Comparison of ENCODE assay signal across 7 cellular contexts in genomic region chr5:139011156-139011555, GRCh38.
A peak's percentile ranks its signal among the peaks of the same experiment; 100 is the strongest.
DNase-seq lines count a peak whose midpoint lies in the region; ATAC-seq and TF ChIP-seq lines count a peak whose summit lies in the region.
"Not testable (repeated sequence)": the region's sequence is repeated elsewhere in the genome, so short reads cannot be mapped to it uniquely, and the experiment has no call there.

No MANE protein-coding gene starts in this region.

- not testable (repeated sequence) for H3K9me3 ChIP-seq in H9 (ENCODE audit: control insufficient read depth, low read depth, low read length); trophoblast cell (ENCODE audit: insufficient read depth, low read depth, low read length)

- peak overlapping the region; percentile 52 for H3K9ac ChIP-seq in H9 (ENCODE audit: extremely low read depth, insufficient read length, low read length)
- H3K9ac ChIP-seq in trophoblast cell (ENCODE audit: low read length): not testable (repeated sequence)

- no CpG with 5 or more reads among the region's 25 CpGs for WGBS in H9 (ENCODE audit: extremely low coverage, insufficient read length, low lambda C conversion rate)
- no CpG with 5 or more reads among the region's 25 CpGs for WGBS in trophoblast cell (ENCODE audit: extremely low coverage, insufficient coverage, insufficient read length)

- H3K27ac ChIP-seq in H9 (ENCODE audit: insufficient read length, low read depth, low read length); trophoblast cell (ENCODE audit: low read depth, low read length): not testable (repeated sequence)

- not testable (repeated sequence) for H3K4me1 Mint-ChIP-seq in H9; activated B cell treated with CpG ODN at 0.5 μM for 24 hours; activated naive CD8-positive, alpha-beta T cell treated with anti-CD3 and anti-CD28 coated beads, Interleukin-2, amount 50 U/mL, for 24 hours
- peaks cover 12% of the 10 kb centered on the region for H3K4me1 Mint-ChIP-seq in mesothelial cell of epicardium

- H4K20me1 ChIP-seq in H9 (ENCODE audit: control insufficient read depth, insufficient read depth, insufficient read length): not testable (repeated sequence)

- not testable (repeated sequence) for H2BK5ac ChIP-seq in H9 (ENCODE audit: insufficient read length, low read length); trophoblast cell (ENCODE audit: low read depth, low read length, poor library complexity)

- H3K4me3 Mint-ChIP-seq in H9 (peak overlapping the region; percentile 83 to 87), activated B cell treated with CpG ODN at 0.5 μM for 24 hours (peak overlapping the region; percentile 72), mesothelial cell of epicardium (peak overlapping the region; percentile 78)
- peak overlapping the region; percentile 24 for H3K4me3 Mint-ChIP-seq in activated naive CD8-positive, alpha-beta T cell treated with anti-CD3 and anti-CD28 coated beads, Interleukin-2, amount 50 U/mL, for 24 hours

- peak overlapping the region; percentile 87 for H4K12ac ChIP-seq in trophoblast cell (ENCODE audit: low read depth, low read length)

- CTCF ChIA-PET in activated B cell treated with CpG ODN at 0.5 μM for 24 hours (lab: Charles Lee): not testable (repeated sequence)

- not testable (repeated sequence) for DNase-seq in H9; activated B cell treated with CpG ODN at 0.5 μM for 24 hours; activated naive CD8-positive, alpha-beta T cell treated with anti-CD3 and anti-CD28 coated beads, Interleukin-2, amount 50 U/mL, for 24 hours; epithelial cell of esophagus (ENCODE audit: low read depth); mesothelial cell of epicardium (ENCODE audit: low spot score in 2 of 2, unreplicated experiment in 2 of 2); trophoblast cell

- not testable (repeated sequence) for H2BK12ac ChIP-seq in H9 (ENCODE audit: insufficient read length, low read depth, low read length); trophoblast cell (ENCODE audit: low read length)

- H3K4me1 ChIP-seq in H9 (ENCODE audit: insufficient read depth, low read length); trophoblast cell (ENCODE audit: control insufficient read depth in 1 of 2, insufficient read depth in 2 of 2, low read length in 2 of 2): not testable (repeated sequence)

- peak overlapping the region; percentile 22; the same call in 1 of the 2 replicates for H3K4ac ChIP-seq in H9 (ENCODE audit: low read depth, low read length)
- not testable (repeated sequence) for H3K4ac ChIP-seq in trophoblast cell (ENCODE audit: low read depth, low read length)

- H3K4me3 ChIP-seq in epithelial cell of esophagus (ENCODE audit: low read length) (peak overlapping the region; percentile 24), iPS-11a (ENCODE audit: low read depth, low read length) (peak overlapping the region; percentile 17), trophoblast cell (ENCODE audit: low read depth, low read length) (peak overlapping the region; percentile 64)

- peak overlapping the region; percentile 85 for H3K18ac ChIP-seq in H9 (ENCODE audit: insufficient read length, low read depth, low read length)
- not testable (repeated sequence) for H3K18ac ChIP-seq in trophoblast cell (ENCODE audit: low read length)

- H3K23me2 ChIP-seq in H9 (ENCODE audit: insufficient read length, low read depth, low read length, poor library complexity, severe bottlenecking): not testable (repeated sequence)

- peak overlapping the region; percentile 43 for H3K4me2 ChIP-seq in H9 (ENCODE audit: insufficient read depth, insufficient read length, low read length)
- H3K4me2 ChIP-seq in trophoblast cell (ENCODE audit: low read length): peak overlapping the region; percentile 51

- not testable (repeated sequence) for ATAC-seq in activated B cell treated with CpG ODN at 0.5 μM for 24 hours (ENCODE audit: low read depth); activated naive CD8-positive, alpha-beta T cell treated with anti-CD3 and anti-CD28 coated beads, Interleukin-2, amount 50 U/mL, for 24 hours

- H4K8ac ChIP-seq in H9 (replicated peaks; ENCODE audit: insufficient read length, low read depth, low read length): not testable (repeated sequence)
- peak overlapping the region; percentile 65 for H4K8ac ChIP-seq in trophoblast cell (ENCODE audit: low read depth, low read length)

- not testable (repeated sequence) for H3K36me3 ChIP-seq in trophoblast cell (ENCODE audit: control insufficient read depth in 1 of 2, insufficient read depth in 2 of 2, low read length in 2 of 2)

- H3T11ph ChIP-seq in H9 (ENCODE audit: low read length): not testable (repeated sequence)

- not testable (repeated sequence) for H3K27me3 Mint-ChIP-seq in H9 (ENCODE audit: low read depth); activated B cell treated with CpG ODN at 0.5 μM for 24 hours; activated naive CD8-positive, alpha-beta T cell treated with anti-CD3 and anti-CD28 coated beads, Interleukin-2, amount 50 U/mL, for 24 hours; mesothelial cell of epicardium (ENCODE audit: low read depth)

- H2BK20ac ChIP-seq in H9 (ENCODE audit: low read depth, low read length, poor library complexity, severe bottlenecking): peak overlapping the region; percentile 60

- POLR2A ChIA-PET in activated B cell treated with CpG ODN at 0.5 μM for 24 hours (lab: Charles Lee): not testable (repeated sequence)

- H3K9me3 Mint-ChIP-seq in H9; activated B cell treated with CpG ODN at 0.5 μM for 24 hours; activated naive CD8-positive, alpha-beta T cell treated with anti-CD3 and anti-CD28 coated beads, Interleukin-2, amount 50 U/mL, for 24 hours; mesothelial cell of epicardium: not testable (repeated sequence)

- H3K23ac ChIP-seq in H9 (ENCODE audit: insufficient read length, low read depth, low read length); trophoblast cell (ENCODE audit: low read length): not testable (repeated sequence)

- H2BK120ac ChIP-seq in H9 (ENCODE audit: low read depth, low read length, poor library complexity, severe bottlenecking); trophoblast cell (ENCODE audit: insufficient read depth, low read length, poor library complexity): not testable (repeated sequence)

- peak overlapping the region; percentile 79; the same call in 1 of the 2 replicates for H3K14ac ChIP-seq in H9 (ENCODE audit: insufficient read depth, low read length)
- H3K14ac ChIP-seq in trophoblast cell (ENCODE audit: low read length): peak overlapping the region; percentile 56

- H3K79me1 ChIP-seq in H9 (ENCODE audit: insufficient read depth, low read depth, low read length, poor library complexity, severe bottlenecking); trophoblast cell (ENCODE audit: low read length): not testable (repeated sequence)

- intact Hi-C loops in activated B cell treated with CpG ODN at 0.5 μM for 24 hours (cut with micrococcal nuclease): not testable (repeated sequence)

- H2AK5ac ChIP-seq in H9 (ENCODE audit: insufficient read length, low read length); trophoblast cell (ENCODE audit: low read length): not testable (repeated sequence)

- H3K27me3 ChIP-seq in H9 (ENCODE audit: insufficient read depth, low read length); trophoblast cell (ENCODE audit: insufficient read depth, low read length): not testable (repeated sequence)

- H4K5ac ChIP-seq in H9 (ENCODE audit: insufficient read length, low read depth, low read length): peak overlapping the region; percentile 88

- not testable (repeated sequence) for H4K91ac ChIP-seq in H9 (ENCODE audit: insufficient read length, low read depth, low read length)
- peak overlapping the region; percentile 80 for H4K91ac ChIP-seq in trophoblast cell (ENCODE audit: low read depth, low read length)

- not testable (repeated sequence) for H2BK15ac ChIP-seq in H9 (ENCODE audit: low read depth, low read length)

- H3K79me2 ChIP-seq in H9 (ENCODE audit: insufficient read depth, low read length); trophoblast cell (ENCODE audit: control insufficient read depth, insufficient read depth, low read length, poor library complexity): not testable (repeated sequence)

- H3K56ac ChIP-seq in H9 (ENCODE audit: insufficient read length, low read depth, low read length): not testable (repeated sequence)

- H3K36me3 Mint-ChIP-seq in H9 (ENCODE audit: insufficient read depth in 1 of 3, low read depth in 3 of 3); mesothelial cell of epicardium: not testable (repeated sequence)
- peaks cover 25% of the 10 kb centered on the region for H3K36me3 Mint-ChIP-seq in activated B cell treated with CpG ODN at 0.5 μM for 24 hours (ENCODE audit: low read depth)
- H3K36me3 Mint-ChIP-seq in activated naive CD8-positive, alpha-beta T cell treated with anti-CD3 and anti-CD28 coated beads, Interleukin-2, amount 50 U/mL, for 24 hours (ENCODE audit: low read depth): peaks cover 17% of the 10 kb centered on the region

- H3K27ac Mint-ChIP-seq in H9 (peak overlapping the region; percentile 91 to 99 (median 99)), mesothelial cell of epicardium (peak overlapping the region; percentile 86)
- H3K27ac Mint-ChIP-seq in activated B cell treated with CpG ODN at 0.5 μM for 24 hours; activated naive CD8-positive, alpha-beta T cell treated with anti-CD3 and anti-CD28 coated beads, Interleukin-2, amount 50 U/mL, for 24 hours: not testable (repeated sequence)

- TF ChIP-seq CTCF in H9 (conservative IDR thresholded peaks at IDR 0.05); activated B cell treated with CpG ODN at 0.5 μM for 24 hours (IDR thresholded peaks at IDR 0.05); epithelial cell of esophagus (IDR thresholded peaks at IDR 0.05; ENCODE audit: insufficient read depth, low read depth, low read length, missing control alignments); mesothelial cell of epicardium (IDR thresholded peaks at IDR 0.05; ENCODE audit: unreplicated experiment): not testable (repeated sequence)

- H2AFZ ChIP-seq in H9 (ENCODE audit: low read length); trophoblast cell (ENCODE audit: insufficient read depth, low read length, poor library complexity): not testable (repeated sequence)

Comparison
In these comparisons a context has a peak if more than half of its experiments do, and no peak if none do; other contexts are left out.
1. H3K4me3 Mint-ChIP-seq: peak in every context shown above with its lines; median percentile 85 in H9; 78 in mesothelial cell of epicardium; 72 in activated B cell treated with CpG ODN at 0.5 μM for 24 hours; 24 in activated naive CD8-positive, alpha-beta T cell treated with anti-CD3 and anti-CD28 coated beads, Interleukin-2, amount 50 U/mL, for 24 hours.